12 cellular contexts compared by ENCODE assay signal in the genomic region with DNA sequence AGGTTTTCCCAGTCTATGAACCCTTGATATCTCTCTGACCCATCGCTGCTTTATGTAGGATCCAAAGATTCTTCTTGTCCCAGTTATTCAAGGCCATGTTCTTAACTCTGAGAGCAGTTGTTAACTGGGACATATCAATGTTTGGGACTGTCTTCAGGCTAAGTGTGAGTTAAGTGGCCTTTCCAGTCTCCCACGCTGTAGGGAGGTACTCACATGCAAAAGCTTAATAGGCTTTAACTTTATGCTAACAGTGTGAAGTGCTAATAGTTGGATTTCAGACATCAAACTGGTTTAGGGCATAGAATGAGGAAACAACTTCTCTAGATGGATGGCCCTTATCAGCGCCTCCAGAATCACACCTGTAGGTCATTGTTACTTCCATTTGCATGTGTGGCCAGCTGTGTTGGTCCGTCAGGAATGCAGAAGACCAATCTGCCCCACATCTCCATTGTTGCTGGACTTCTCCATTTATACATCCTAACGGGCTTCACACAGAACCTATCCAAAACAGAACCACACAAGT.
"Had no signal": no experiment of that assay in that cellular context is flagged by ENCODE, and none has a peak within 500 bp of the region (broad histone marks: within the 10 kb centered on the region; RNA-seq: fewer than 3 reads in every experiment).

No MANE protein-coding gene starts in this region.

- ATAC-seq: T-helper 17 cell had no signal

- FAIRE-seq: endometrium, frontal cortex had no signal

- DNase-seq: activated effector memory CD4-positive, alpha-beta T cell treated with Interleukin-2 at 50 U/mL for 16 hours; activated T-cell treated with anti-CD3 and anti-CD28 coated beads, Interleukin-2, amount 50 U/mL, for 24 hours; dorsolateral prefrontal cortex; psoas muscle; stimulated activated CD4-positive, alpha-beta T cell treated with anti-CD3 and anti-CD28 coated beads, Interleukin-4, amount 100 ng/mL, for 24 hours; T-helper 17 cell; testis had no signal

- H3K4me2 ChIP-seq: hepatocyte had no signal

- H3K27me3 ChIP-seq: brain microvascular endothelial cell, dorsolateral prefrontal cortex, hepatocyte, testis, vagina had no signal

- H3K27ac ChIP-seq: brain microvascular endothelial cell, hepatocyte, testis had no signal

- H3K36me3 ChIP-seq: brain microvascular endothelial cell, vagina had no signal

- H3K79me2 ChIP-seq: hepatocyte had no signal

- H2AFZ ChIP-seq: hepatocyte had no signal

- H3K4me3 ChIP-seq: dorsolateral prefrontal cortex, hepatocyte, psoas muscle, testis, vagina had no signal

- H3K9me3 ChIP-seq: psoas muscle, testis, vagina had no signal
